ENCODE assay signal across 1 cellular context in the genomic region with DNA sequence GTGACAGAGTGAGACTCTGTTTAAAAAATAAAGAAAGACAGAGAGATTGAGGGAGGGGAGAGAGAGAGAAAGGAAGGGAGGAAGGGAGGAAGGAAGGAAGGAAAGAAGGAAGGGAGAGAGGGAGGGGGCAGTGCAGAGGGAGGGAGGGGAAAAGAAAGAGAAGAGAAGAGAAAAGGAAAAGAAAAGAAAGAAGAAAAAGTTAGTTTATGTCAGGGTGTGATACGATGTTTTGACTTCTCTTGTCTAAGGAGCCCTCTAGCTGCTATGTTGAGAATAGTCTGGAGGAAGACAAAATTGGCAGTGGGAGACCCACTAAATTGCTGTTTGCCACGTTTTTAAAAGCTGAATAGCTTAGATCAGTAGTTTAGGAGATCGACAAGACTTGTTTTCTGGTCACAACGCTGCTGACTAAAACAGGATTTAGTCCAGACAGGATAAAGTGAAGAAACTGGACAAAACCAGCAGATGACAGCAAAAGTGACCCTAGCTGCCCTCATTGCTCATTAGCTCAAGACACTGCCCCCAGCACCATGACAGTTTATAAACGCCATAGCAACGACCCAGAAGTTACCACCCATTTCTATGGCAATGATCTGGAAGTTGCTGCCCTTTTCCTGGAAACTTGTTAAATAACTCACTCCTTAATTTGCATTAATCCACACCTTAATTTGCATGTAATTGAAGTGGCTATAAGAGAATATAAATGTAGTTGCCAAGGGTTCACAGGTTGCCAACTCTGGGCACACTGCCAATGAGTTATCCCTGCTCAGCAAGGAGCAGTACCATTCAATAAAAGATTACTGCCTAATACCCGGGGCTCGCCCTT.
TF ChIP-seq lines count a peak whose summit lies in the region.

No MANE protein-coding gene starts in this region.

TF ChIP-seq in GM12878, 131 proteins besides CTCF, POLR2A, EP300 and RAD21 (continued from another document):
- TF ChIP-seq, protein P1, sequence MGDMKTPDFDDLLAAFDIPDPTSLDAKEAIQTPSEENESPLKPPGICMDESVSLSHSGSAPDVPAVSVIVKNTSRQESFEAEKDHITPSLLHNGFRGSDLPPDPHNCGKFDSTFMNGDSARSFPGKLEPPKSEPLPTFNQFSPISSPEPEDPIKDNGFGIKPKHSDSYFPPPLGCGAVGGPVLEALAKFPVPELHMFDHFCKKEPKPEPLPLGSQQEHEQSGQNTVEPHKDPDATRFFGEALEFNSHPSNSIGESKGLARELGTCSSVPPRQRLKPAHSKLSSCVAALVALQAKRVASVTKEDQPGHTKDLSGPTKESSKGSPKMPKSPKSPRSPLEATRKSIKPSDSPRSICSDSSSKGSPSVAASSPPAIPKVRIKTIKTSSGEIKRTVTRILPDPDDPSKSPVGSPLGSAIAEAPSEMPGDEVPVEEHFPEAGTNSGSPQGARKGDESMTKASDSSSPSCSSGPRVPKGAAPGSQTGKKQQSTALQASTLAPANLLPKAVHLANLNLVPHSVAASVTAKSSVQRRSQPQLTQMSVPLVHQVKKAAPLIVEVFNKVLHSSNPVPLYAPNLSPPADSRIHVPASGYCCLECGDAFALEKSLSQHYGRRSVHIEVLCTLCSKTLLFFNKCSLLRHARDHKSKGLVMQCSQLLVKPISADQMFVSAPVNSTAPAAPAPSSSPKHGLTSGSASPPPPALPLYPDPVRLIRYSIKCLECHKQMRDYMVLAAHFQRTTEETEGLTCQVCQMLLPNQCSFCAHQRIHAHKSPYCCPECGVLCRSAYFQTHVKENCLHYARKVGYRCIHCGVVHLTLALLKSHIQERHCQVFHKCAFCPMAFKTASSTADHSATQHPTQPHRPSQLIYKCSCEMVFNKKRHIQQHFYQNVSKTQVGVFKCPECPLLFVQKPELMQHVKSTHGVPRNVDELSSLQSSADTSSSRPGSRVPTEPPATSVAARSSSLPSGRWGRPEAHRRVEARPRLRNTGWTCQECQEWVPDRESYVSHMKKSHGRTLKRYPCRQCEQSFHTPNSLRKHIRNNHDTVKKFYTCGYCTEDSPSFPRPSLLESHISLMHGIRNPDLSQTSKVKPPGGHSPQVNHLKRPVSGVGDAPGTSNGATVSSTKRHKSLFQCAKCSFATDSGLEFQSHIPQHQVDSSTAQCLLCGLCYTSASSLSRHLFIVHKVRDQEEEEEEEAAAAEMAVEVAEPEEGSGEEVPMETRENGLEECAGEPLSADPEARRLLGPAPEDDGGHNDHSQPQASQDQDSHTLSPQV (IDR thresholded peaks at IDR 0.05) = no peak
- no peak for TF ChIP-seq ELK1 (IDR thresholded peaks at IDR 0.05; ENCODE audit: low read depth, low read length)
- no peak for TF ChIP-seq RAD51 (IDR thresholded peaks at IDR 0.05)
- TF ChIP-seq TCF3 (IDR thresholded peaks at IDR 0.05; ENCODE audit: borderline replicate concordance, insufficient read depth, low read depth, low read length) = no peak
- TF ChIP-seq, protein P2, sequence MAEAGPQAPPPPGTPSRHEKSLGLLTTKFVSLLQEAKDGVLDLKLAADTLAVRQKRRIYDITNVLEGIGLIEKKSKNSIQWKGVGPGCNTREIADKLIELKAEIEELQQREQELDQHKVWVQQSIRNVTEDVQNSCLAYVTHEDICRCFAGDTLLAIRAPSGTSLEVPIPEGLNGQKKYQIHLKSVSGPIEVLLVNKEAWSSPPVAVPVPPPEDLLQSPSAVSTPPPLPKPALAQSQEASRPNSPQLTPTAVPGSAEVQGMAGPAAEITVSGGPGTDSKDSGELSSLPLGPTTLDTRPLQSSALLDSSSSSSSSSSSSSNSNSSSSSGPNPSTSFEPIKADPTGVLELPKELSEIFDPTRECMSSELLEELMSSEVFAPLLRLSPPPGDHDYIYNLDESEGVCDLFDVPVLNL (IDR thresholded peaks at IDR 0.05; ENCODE audit: low read depth, low read length) = no peak
- TF ChIP-seq E2F8 (IDR thresholded peaks at IDR 0.05; ENCODE audit: low read depth, partially characterized antibody) = no peak
- no peak for TF ChIP-seq ZNF207 (IDR thresholded peaks at IDR 0.05; ENCODE audit: borderline replicate concordance)
